In the genomic region with DNA sequence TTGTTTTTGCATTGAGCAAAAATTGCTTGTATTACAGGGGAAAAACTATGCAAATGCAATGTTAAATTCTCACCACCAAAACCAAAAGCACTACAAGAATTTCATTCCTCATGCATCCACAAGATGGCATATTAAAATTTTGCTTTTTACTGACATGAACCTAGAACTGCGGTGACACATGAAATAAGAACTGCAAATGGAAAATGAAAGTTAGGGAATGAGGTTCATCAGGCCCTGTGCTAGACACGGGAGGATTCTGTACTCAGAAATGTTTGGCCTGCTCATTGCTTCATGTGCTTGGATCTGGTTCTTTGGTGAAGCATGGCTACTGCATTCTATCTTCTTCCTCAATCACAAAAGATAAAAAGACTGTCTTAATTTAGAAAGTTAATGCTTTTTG, we compare ENCODE assay signal across 8 cellular contexts. TPM values are rescaled to one million over a fixed set of nuclear protein-coding genes. Genes with fewer than 3 reads are reported as not detected.
DNase-seq lines count a peak whose midpoint lies in the region; ATAC-seq and TF ChIP-seq lines count a peak whose summit lies in the region.

No MANE protein-coding gene starts in this region.

- no peaks in the 10 kb centered on the region for H3K9me3 Mint-ChIP-seq in T-cell
- no peaks in the 10 kb centered on the region for H3K9me3 Mint-ChIP-seq in natural killer cell treated with Interleukin-12 subunit alpha and Interleukin-12 subunit beta and Interleukin-15 and Interleukin-18, amount 100 ng/mL, for 72 hours

- H3K4me1 Mint-ChIP-seq in T-cell = peaks cover 9 to 23% (median 15%) of the 10 kb centered on the region in 3 donors
- H3K4me1 Mint-ChIP-seq in natural killer cell treated with Interleukin-12 subunit alpha and Interleukin-12 subunit beta and Interleukin-15 and Interleukin-18, amount 100 ng/mL, for 72 hours (ENCODE audit: low read depth in 2 of 2) = peaks cover 6 to 9% of the 10 kb centered on the region in 2 donors

- peak; percentile 26; the same call in 1 of the 2 replicates for TF ChIP-seq RAD21 in Ishikawa (IDR thresholded peaks at IDR 0.05; ENCODE audit: low read depth)

- CTCF ChIA-PET in T-cell (lab: Charles Lee) = interaction anchor here in 1 of 2 donors (1.0 kb wide), 1 partner anchor 9 kb away, joined by 5 read pairs; the partner anchor contains the start of gene RFK

- no peak for TF ChIP-seq EP300 in Ishikawa (IDR thresholded peaks at IDR 0.05; ENCODE audit: borderline replicate concordance)

- DNase-seq in stimulated activated CD4-positive, alpha-beta T cell treated with anti-CD3 and anti-CD28 coated beads, Interleukin-15, amount 100 ng/mL, for 24 hours = peak; percentile 27
- DNase-seq in stimulated activated CD4-positive, alpha-beta T cell treated with anti-CD3 and anti-CD28 coated beads, Interleukin-1b, Interleukin-23, amount 100 ng/mL, for 48 hours = no peak
- DNase-seq in T-cell = peak in 5 of 34 experiments; percentile 1 to 13 (median 6)
- peak; percentile 60 for DNase-seq in epithelial cell of esophagus (ENCODE audit: low read depth)
- DNase-seq in natural killer cell treated with Interleukin-12 subunit alpha and Interleukin-12 subunit beta and Interleukin-15 and Interleukin-18, amount 100 ng/mL, for 72 hours (ENCODE audit: low spot score) = no peak
- DNase-seq in OCI-M2 (lab: John Stamatoyannopoulos, UW; ENCODE audit: unreplicated experiment) = no peak

- H3K4me3 ChIP-seq in epithelial cell of esophagus (ENCODE audit: low read length) = no peak overlapping the region

- H3K27ac Mint-ChIP-seq in T-cell = peak overlapping the region; percentile 87 to 91
- H3K27ac Mint-ChIP-seq in natural killer cell treated with Interleukin-12 subunit alpha and Interleukin-12 subunit beta and Interleukin-15 and Interleukin-18, amount 100 ng/mL, for 72 hours = peak overlapping the region; percentile 55 to 80

- H3K27me3 Mint-ChIP-seq in T-cell = no peaks in the 10 kb centered on the region
- H3K27me3 Mint-ChIP-seq in natural killer cell treated with Interleukin-12 subunit alpha and Interleukin-12 subunit beta and Interleukin-15 and Interleukin-18, amount 100 ng/mL, for 72 hours = peaks cover 0 to 7% of the 10 kb centered on the region in 2 donors

- peak overlapping the region; percentile 43 to 63 (median 51) for H3K4me3 Mint-ChIP-seq in T-cell
- H3K4me3 Mint-ChIP-seq in natural killer cell treated with Interleukin-12 subunit alpha and Interleukin-12 subunit beta and Interleukin-15 and Interleukin-18, amount 100 ng/mL, for 72 hours = peak overlapping the region; percentile 74

- ATAC-seq in GM21717 (IDR thresholded peaks at IDR 0.05; ENCODE audit: unreplicated experiment) (peak; percentile 91), T-cell (replicated peaks in 1 of 4) (peak; percentile 69 to 98 (median 76))
- peak; percentile 88 to 92 for ATAC-seq in natural killer cell treated with Interleukin-12 subunit alpha and Interleukin-12 subunit beta and Interleukin-15 and Interleukin-18, amount 100 ng/mL, for 72 hours

- peak; percentile 53 for TF ChIP-seq CTCF in epithelial cell of esophagus (IDR thresholded peaks at IDR 0.05; ENCODE audit: insufficient read depth, low read depth, low read length, missing control alignments)

- H3K36me3 Mint-ChIP-seq in T-cell = no peaks in the 10 kb centered on the region
- no peaks in the 10 kb centered on the region for H3K36me3 Mint-ChIP-seq in natural killer cell treated with Interleukin-12 subunit alpha and Interleukin-12 subunit beta and Interleukin-15 and Interleukin-18, amount 100 ng/mL, for 72 hours

- POLR2A ChIA-PET in T-cell (lab: Charles Lee) = interaction anchor here in 1 of 2 donors (0.5 kb wide), 1 partner anchor 19 kb away, joined by 3 read pairs; no protein-coding TSS in a partner anchor

TF ChIP-seq in Ishikawa, 13 proteins besides CTCF, POLR2A, EP300 and RAD21:
- TF ChIP-seq YY1 (IDR thresholded peaks at IDR 0.05; ENCODE audit: low read depth) (no peak), NFIC (IDR thresholded peaks at IDR 0.05) (no peak), TEAD4 (IDR thresholded peaks at IDR 0.05) (no peak), REST (IDR thresholded peaks at IDR 0.05; ENCODE audit: low read depth) (no peak), TAF1 (IDR thresholded peaks at IDR 0.05; ENCODE audit: low read depth) (no peak), TCF12 (IDR thresholded peaks at IDR 0.05; ENCODE audit: low read depth) (no peak)
- TF ChIP-seq, protein P1, sequence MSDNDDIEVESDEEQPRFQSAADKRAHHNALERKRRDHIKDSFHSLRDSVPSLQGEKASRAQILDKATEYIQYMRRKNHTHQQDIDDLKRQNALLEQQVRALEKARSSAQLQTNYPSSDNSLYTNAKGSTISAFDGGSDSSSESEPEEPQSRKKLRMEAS (IDR thresholded peaks at IDR 0.05) = no peak
- TF ChIP-seq, protein P2, sequence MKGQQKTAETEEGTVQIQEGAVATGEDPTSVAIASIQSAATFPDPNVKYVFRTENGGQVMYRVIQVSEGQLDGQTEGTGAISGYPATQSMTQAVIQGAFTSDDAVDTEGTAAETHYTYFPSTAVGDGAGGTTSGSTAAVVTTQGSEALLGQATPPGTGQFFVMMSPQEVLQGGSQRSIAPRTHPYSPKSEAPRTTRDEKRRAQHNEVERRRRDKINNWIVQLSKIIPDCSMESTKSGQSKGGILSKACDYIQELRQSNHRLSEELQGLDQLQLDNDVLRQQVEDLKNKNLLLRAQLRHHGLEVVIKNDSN (IDR thresholded peaks at IDR 0.05) = no peak

RNA-seq across cellular contexts. Expression of gene RFK, which starts 9.1 kb away (rescaled TPM):
- total RNA-seq in T-cell = 10 to 100 TPM in 3 of 5 donors, 1 to 10 TPM in 2; 8.9 to 13.5 (median 11.0) TPM
- total RNA-seq in natural killer cell treated with Interleukin-12 subunit alpha and Interleukin-12 subunit beta and Interleukin-15 and Interleukin-18, amount 100 ng/mL, for 72 hours = 10 to 100 TPM in 1 of 2 donors, 1 to 10 TPM in 1; 9.2 to 11.9 TPM

RNA-seq across cellular contexts. Expression of gene GCNT1, which starts 55.6 kb away (rescaled TPM):
- 1 to 10 TPM; 3.8 to 9.6 (median 4.9) TPM for total RNA-seq in T-cell
- 1 to 10 TPM; 8.1 to 8.4 TPM for total RNA-seq in natural killer cell treated with Interleukin-12 subunit alpha and Interleukin-12 subunit beta and Interleukin-15 and Interleukin-18, amount 100 ng/mL, for 72 hours

Comparison
In these comparisons a context has a peak if more than half of its experiments do, and no peak if none do; other contexts are left out.
1. DNase-seq: peak in stimulated activated CD4-positive, alpha-beta T cell treated with anti-CD3 and anti-CD28 coated beads, Interleukin-15, amount 100 ng/mL, for 24 hours (single experiment) and epithelial cell of esophagus (single experiment); none in stimulated activated CD4-positive, alpha-beta T cell treated with anti-CD3 and anti-CD28 coated beads, Interleukin-1b, Interleukin-23, amount 100 ng/mL, for 48 hours (single experiment), natural killer cell treated with Interleukin-12 subunit alpha and Interleukin-12 subunit beta and Interleukin-15 and Interleukin-18, amount 100 ng/mL, for 72 hours (single experiment) and OCI-M2 (single experiment).
2. Peak in every context shown above with its lines, with median percentiles within 50 percentile points of each other: ATAC-seq.